8 cellular contexts compared by ENCODE assay signal in genomic region chr12:12720052-12720451, GRCh38. TPM values are rescaled to one million over a fixed set of nuclear protein-coding genes. Genes with fewer than 3 reads are reported as not detected.
DNase-seq lines count a peak whose midpoint lies in the region; ATAC-seq, FAIRE-seq and TF ChIP-seq lines count a peak whose summit lies in the region.

No MANE protein-coding gene starts in this region.

- no peak overlapping the region for H3K23ac ChIP-seq in H1 (ENCODE audit: insufficient read length)

- peaks cover 20% of the 10 kb centered on the region for H3K23me2 ChIP-seq in H1 (ENCODE audit: low read depth, low read length)

- H3F3A ChIP-seq in OCI-LY1 (ENCODE audit: insufficient read depth, low read length), result peaks cover 12% of the 10 kb centered on the region

- no peak overlapping the region for H4K8ac ChIP-seq in H1 (ENCODE audit: extremely low read depth, insufficient read depth, low read length)

- POLR2A ChIA-PET in H1 (lab: Charles Lee; ENCODE audit: partially characterized antibody), result interaction anchor here (0.6 to 1.5 kb wide), 3 partner anchors 13 to 93 kb away, joined by 3 to 4 read pairs (median 3); partner anchors contain the start of gene DDX47

- H2AFZ ChIP-seq in OCI-LY1 (ENCODE audit: low read length) (no peak overlapping the region), H1 (ENCODE audit: low read length) (no peak overlapping the region)

- H3K4me2 ChIP-seq in OCI-LY1 (ENCODE audit: low read length) (peak overlapping the region; percentile 83), H1 (ENCODE audit: insufficient read depth in 1 of 2, low read depth in 2 of 2, low read length in 2 of 2) (peak overlapping the region in 1 of 2 experiments; percentile 95; a peak in 2 of 4 replicates)

- TF ChIP-seq CTCF in OCI-LY1 (IDR thresholded peaks at IDR 0.05; ENCODE audit: low read length) (no peak), H1 (IDR thresholded peaks at IDR 0.05; ENCODE audit: control extremely low read depth in 1 of 3, insufficient read depth in 1 of 3, low read depth in 1 of 3, low read length in 3 of 3) (no peak), GM13977 (IDR thresholded peaks at IDR 0.05; ENCODE audit: extremely low read depth, insufficient read depth, missing control alignments) (no peak)

- peak overlapping the region; percentile 92 for H3K9ac ChIP-seq in OCI-LY1 (ENCODE audit: low read length)
- H3K9ac ChIP-seq in H1 (replicated peaks in 1 of 4; ENCODE audit: extremely low read depth in 1 of 4, low read depth in 3 of 4, low read length in 3 of 4), result no peak overlapping the region
- no peak overlapping the region for H3K9ac ChIP-seq in rectal smooth muscle tissue (ENCODE audit: low read length)

- no peak overlapping the region for H4K91ac ChIP-seq in H1 (replicated peaks; ENCODE audit: insufficient read length, low read length)

- H4K5ac ChIP-seq in H1 (ENCODE audit: insufficient read length, low read depth, low read length), result no peak overlapping the region

- H4K20me1 ChIP-seq in OCI-LY1 (ENCODE audit: insufficient read depth, low read length) (no peaks in the 10 kb centered on the region), H1 (replicated peaks in 1 of 2; ENCODE audit: control insufficient read depth in 1 of 2, insufficient read depth in 2 of 2, low read length in 2 of 2) (peaks cover 10 to 12% of the 10 kb centered on the region in 2 experiments)

- 88% methylated on average over 4 of the region's 4 CpGs; no CpG with 5 or more reads in 1 of the 2 experiments for WGBS in H1 (ENCODE audit: extremely low coverage in 1 of 2, insufficient coverage in 1 of 2, insufficient read length in 1 of 2, insufficient replicate concordance in 2 of 2, low coverage in 1 of 2, low lambda C conversion rate in 2 of 2, missing lambda C conversion rate in 1 of 2), 2 experiments

- H3K4me3 ChIP-seq in OCI-LY1 (ENCODE audit: low read depth, low read length, poor library complexity, severe bottlenecking), result peak overlapping the region; percentile 88
- peak overlapping the region in 1 of 4 experiments; percentile 99; a peak in 1 of 8 replicates for H3K4me3 ChIP-seq in H1 (ENCODE audit: extremely low read depth in 1 of 4, insufficient read depth in 2 of 4, low read depth in 3 of 4, low read length in 4 of 4)
- peak overlapping the region; percentile 99 for H3K4me3 ChIP-seq in rectal smooth muscle tissue (ENCODE audit: low read length)

- H2BK15ac ChIP-seq in H1 (ENCODE audit: low read length), result no peak overlapping the region

- no peak overlapping the region for H2BK20ac ChIP-seq in H1 (ENCODE audit: low read length)

- no peak for TF ChIP-seq POLR2A in GM12892 (IDR thresholded peaks at IDR 0.05; ENCODE audit: low read depth, low read length)
- TF ChIP-seq POLR2A in H1 (IDR thresholded peaks at IDR 0.05; ENCODE audit: control extremely low read depth in 1 of 2, low read depth in 2 of 2, low read length in 2 of 2), result no peak

- peak overlapping the region; percentile 5 for H3K56ac ChIP-seq in H1 (replicated peaks; ENCODE audit: insufficient read length, low read depth, low read length)

- H3K27ac ChIP-seq in OCI-LY1 (ENCODE audit: low read depth, low read length, poor library complexity, severe bottlenecking) (peak overlapping the region; percentile 98), H1 (ENCODE audit: low read depth, low read length) (no peak overlapping the region), rectal smooth muscle tissue (ENCODE audit: low read depth, low read length) (peak overlapping the region; percentile 98), substantia nigra (ENCODE audit: low read depth, low read length, poor library complexity, severe bottlenecking) (no peak overlapping the region)

- H3K27me3 ChIP-seq in OCI-LY1 (ENCODE audit: insufficient read depth, low read length), result no peaks in the 10 kb centered on the region
- peaks cover 0 to 4% (median under 1%) of the 10 kb centered on the region in 4 experiments; a peak in 2 of 7 replicates for H3K27me3 ChIP-seq in H1 (replicated peaks in 1 of 4; ENCODE audit: control insufficient read depth in 3 of 4, extremely low read depth in 1 of 4, insufficient read depth in 3 of 4, low read length in 3 of 4)
- no peaks in the 10 kb centered on the region for H3K27me3 ChIP-seq in rectal smooth muscle tissue (ENCODE audit: control insufficient read depth, insufficient read depth, low read length)

- peak; percentile 72 for FAIRE-seq in GM12892 (lab: Jason Lieb, UNC)
- no peak for FAIRE-seq in H1 (lab: Jason Lieb, UNC)

- H3K9me3 ChIP-seq in OCI-LY1 (ENCODE audit: low read length) (no peaks in the 10 kb centered on the region), H1 (ENCODE audit: insufficient read depth in 2 of 2, low read depth in 1 of 2, low read length in 1 of 2) (no peaks in the 10 kb centered on the region)

- CTCF ChIA-PET in H1 (lab: Charles Lee; ENCODE audit: partially characterized antibody), result interaction anchor here (0.6 to 2.4 kb wide), 4 partner anchors 16 to 492 kb away, joined by 3 to 12 read pairs (median 4); no protein-coding TSS in a partner anchor

- DNase-seq in GM12892 (ENCODE audit: insufficient read length) (no peak), H1 (ENCODE audit: low read depth in 1 of 2, low spot score in 2 of 2) (no peak), GM13977 (ENCODE audit: low spot score) (no peak), substantia nigra (lab: John Stamatoyannopoulos, UW) (no peak), islet precursor cell (no peak)

- no peak overlapping the region for H2BK120ac ChIP-seq in H1 (replicated peaks; ENCODE audit: low read depth, low read length)

- H3K18ac ChIP-seq in H1 (ENCODE audit: extremely low read depth, low read length), result no peak overlapping the region

- no peak for TF ChIP-seq EP300 in H1 (IDR thresholded peaks at IDR 0.05; ENCODE audit: borderline replicate concordance in 1 of 2, low read depth in 2 of 2, low read length in 2 of 2)

- H2BK12ac ChIP-seq in H1 (ENCODE audit: low read depth, low read length), result no peak overlapping the region

- in situ Hi-C loops in GM13977 (cut with MboI; ENCODE audit: low pct_unique_long_range_greater_than_20kb, low sequenced_read_pairs, unreplicated experiment), result no loop called here

- peaks cover 7% of the 10 kb centered on the region; the same call in 1 of the 2 replicates for H3K79me1 ChIP-seq in H1 (ENCODE audit: low read depth, low read length)

- no peak overlapping the region for H3K4ac ChIP-seq in H1 (replicated peaks; ENCODE audit: insufficient read length, low read depth, low read length)

- H3K9me2 ChIP-seq in OCI-LY1 (ENCODE audit: low read depth, low read length), result no peaks in the 10 kb centered on the region

- H2AK5ac ChIP-seq in H1 (ENCODE audit: low read depth, low read length), result no peak overlapping the region

- peaks cover 40% of the 10 kb centered on the region for H3K36me3 ChIP-seq in OCI-LY1 (ENCODE audit: insufficient read depth, low read length)
- H3K36me3 ChIP-seq in H1 (ENCODE audit: control insufficient read depth in 2 of 4, insufficient read depth in 4 of 4, low read length in 3 of 4), result peaks cover 0 to 40% (median 10%) of the 10 kb centered on the region in 4 experiments; a peak in 6 of 8 replicates
- H3K36me3 ChIP-seq in rectal smooth muscle tissue (ENCODE audit: control insufficient read depth, insufficient read depth, low read length), result peaks cover 16% of the 10 kb centered on the region

- no peak overlapping the region for H3K14ac ChIP-seq in H1 (ENCODE audit: insufficient read length)

- no peak overlapping the region for H2BK5ac ChIP-seq in H1 (ENCODE audit: low read depth, low read length)

- ATAC-seq in HG03571 (IDR thresholded peaks at IDR 0.05; ENCODE audit: unreplicated experiment), result no peak

- TF ChIP-seq RAD21 in H1 (IDR thresholded peaks at IDR 0.05 in 1 of 2, conservative IDR thresholded peaks at IDR 0.05 in 1 of 2; ENCODE audit: low read depth in 2 of 2, low read length in 2 of 2), result no peak

- H3K79me2 ChIP-seq in OCI-LY1 (ENCODE audit: insufficient read depth, low read length) (peaks cover 32% of the 10 kb centered on the region), H1 (ENCODE audit: control insufficient read depth in 1 of 2, insufficient read depth in 2 of 2, low read length in 2 of 2) (peaks cover 8 to 26% of the 10 kb centered on the region in 2 experiments; a peak in 3 of 4 replicates)

- H3K4me1 ChIP-seq in OCI-LY1 (ENCODE audit: insufficient read depth, low read length, severe bottlenecking) (peaks cover 67% of the 10 kb centered on the region), H1 (replicated peaks in 1 of 4; ENCODE audit: control insufficient read depth in 3 of 4, insufficient read depth in 4 of 4, low read length in 3 of 4) (peaks cover 5 to 15% (median 11%) of the 10 kb centered on the region in 4 experiments; a peak in 6 of 7 replicates), rectal smooth muscle tissue (ENCODE audit: control insufficient read depth, insufficient read depth, low read length) (peaks cover 31% of the 10 kb centered on the region)

TF ChIP-seq in H1, 55 proteins besides CTCF, POLR2A, EP300 and RAD21 (continues in another document):
- no peak for TF ChIP-seq SAP30 (IDR thresholded peaks at IDR 0.05; ENCODE audit: insufficient read depth, insufficient replicate concordance, low read length)
- no peak for TF ChIP-seq GTF2F1 (IDR thresholded peaks at IDR 0.05; ENCODE audit: borderline replicate concordance, low read depth, low read length)
- no peak for TF ChIP-seq SRF (IDR thresholded peaks at IDR 0.05; ENCODE audit: low read depth, low read length)
- no peak for TF ChIP-seq KDM4A (IDR thresholded peaks at IDR 0.05; ENCODE audit: low read depth, low read length, severe bottlenecking)
- TF ChIP-seq TEAD4 (IDR thresholded peaks at IDR 0.05; ENCODE audit: low read depth, low read length), result no peak

RNA-seq across cellular contexts. Expression of gene CDKN1B, which starts 2.9 kb away (rescaled TPM):
- 15.1 TPM for polyA plus RNA-seq in GM12892 (2012; ENCODE audit: missing spikeins)
- 27.2 and 28.8 TPM in 2 replicates for total RNA-seq in H1 (2021; fragmentation: NEBNext Ultra II Directional; extraction: Animal tissue kit (Norgen Biotek cat#: 25700))
- polyA plus RNA-seq in H1 (2011; rRNA removed), result 6.5 and 9.4 TPM in 2 replicates
- 11.1 TPM for polyA plus RNA-seq in H1 (2011; cell fraction: cytosol; rRNA removed)
- 9.4 TPM for polyA plus RNA-seq in H1 (2011; cell fraction: nucleus; rRNA removed)
- 14.5 to 18.1 TPM (median 17.0 TPM) in 4 replicates for polyA plus RNA-seq in H1 (2012, experiment 1 of 2)
- polyA plus RNA-seq in H1 (2012, experiment 2 of 2), result 8.3 TPM
- 15.1 TPM for polyA plus RNA-seq in H1 (2013, experiment 1 of 2)
- 14.9 TPM for polyA plus RNA-seq in H1 (2013, experiment 2 of 2)
- 4.2 and 6.1 TPM in 2 replicates for polyA minus RNA-seq in H1 (2011; rRNA and poly(A)+ RNA removed)
- 18.7 TPM for polyA minus RNA-seq in H1 (2011; cell fraction: cytosol; rRNA and poly(A)+ RNA removed)
- polyA minus RNA-seq in H1 (2011; cell fraction: nucleus; rRNA and poly(A)+ RNA removed), result 11.4 TPM

RNA-seq across cellular contexts. Expression of gene GPR19, which starts 24.1 kb away (rescaled TPM):
- 1.3 TPM for polyA plus RNA-seq in GM12892 (2012; ENCODE audit: missing spikeins)
- total RNA-seq in H1 (2021; fragmentation: NEBNext Ultra II Directional; extraction: Animal tissue kit (Norgen Biotek cat#: 25700)), result 17.1 and 19.1 TPM in 2 replicates
- 10.9 and 19.3 TPM in 2 replicates for polyA plus RNA-seq in H1 (2011; rRNA removed)
- polyA plus RNA-seq in H1 (2011; cell fraction: cytosol; rRNA removed), result 13.2 TPM
- polyA plus RNA-seq in H1 (2011; cell fraction: nucleus; rRNA removed), result 9.3 TPM
- polyA plus RNA-seq in H1 (2012, experiment 1 of 2), result 12.8 to 15.4 TPM (median 14.3 TPM) in 4 replicates
- polyA plus RNA-seq in H1 (2012, experiment 2 of 2), result 2.7 TPM
- 20.5 TPM for polyA plus RNA-seq in H1 (2013, experiment 1 of 2)
- 21.2 TPM for polyA plus RNA-seq in H1 (2013, experiment 2 of 2)
- 27.4 and 30.6 TPM in 2 replicates for polyA minus RNA-seq in H1 (2011; rRNA and poly(A)+ RNA removed)
- polyA minus RNA-seq in H1 (2011; cell fraction: cytosol; rRNA and poly(A)+ RNA removed), result 6.8 TPM
- polyA minus RNA-seq in H1 (2011; cell fraction: nucleus; rRNA and poly(A)+ RNA removed), result 21.1 TPM

Comparison
In these comparisons a context has a peak if more than half of its experiments do, and no peak if none do; other contexts are left out.
1. H3K27ac ChIP-seq: peak in OCI-LY1 (single experiment) and rectal smooth muscle tissue (single experiment); none in H1 (single experiment) and substantia nigra (single experiment).